ENCODE assay signal across 2 cellular contexts in genomic region chr2:20955277-20956026, GRCh38.
TF ChIP-seq lines count a peak whose summit lies in the region.

No MANE protein-coding gene starts in this region.

TF ChIP-seq in HepG2, 621 proteins besides CTCF, POLR2A, EP300 and RAD21 (continues in another document):
- TF ChIP-seq SMAD1 (CRISPR knock-in tag; IDR thresholded peaks at IDR 0.05; ENCODE audit: borderline replicate concordance, low read depth) (0 out of 2 replicates have a peak, but pooled peaks have one; percentile 80), BRD4 (CRISPR knock-in tag; IDR thresholded peaks at IDR 0.05) (no peak), HNF1A (IDR thresholded peaks at IDR 0.05; ENCODE audit: low read depth) (no peak), HNF1A (CRISPR knock-in tag; IDR thresholded peaks at IDR 0.05; ENCODE audit: borderline replicate concordance) (no peak), ZNF556 (CRISPR knock-in tag; IDR thresholded peaks at IDR 0.05; ENCODE audit: borderline replicate concordance) (no peak), NFYB (CRISPR knock-in tag; IDR thresholded peaks at IDR 0.05) (peak; percentile 71), SALL1 (CRISPR knock-in tag; IDR thresholded peaks at IDR 0.05) (peak; percentile 27; the same call in 1 of the 2 replicates), TBX2 (CRISPR knock-in tag; IDR thresholded peaks at IDR 0.05; ENCODE audit: borderline replicate concordance) (no peak), TCF12 (IDR thresholded peaks at IDR 0.05) (no peak), TCF12 (CRISPR knock-in tag; IDR thresholded peaks at IDR 0.05) (0 out of 2 replicates have a peak, but pooled peaks have one; percentile 35), REST (IDR thresholded peaks at IDR 0.05; ENCODE audit: borderline replicate concordance in 1 of 2, low read depth in 1 of 2, low read length in 2 of 2) (0 out of 4 replicates have a peak, but pooled peaks of 1 of the 2 experiments have one; percentile 3), ZMYM3 (CRISPR knock-in tag; IDR thresholded peaks at IDR 0.05) (no peak), ZMYM4 (CRISPR knock-in tag; IDR thresholded peaks at IDR 0.05) (peak; percentile 61; the same call in 1 of the 2 replicates), SMC3 (IDR thresholded peaks at IDR 0.05; ENCODE audit: low read length) (no peak), PRDM4 (CRISPR knock-in tag; IDR thresholded peaks at IDR 0.05; ENCODE audit: borderline replicate concordance) (no peak)

TF ChIP-seq in H1, 55 proteins besides CTCF, POLR2A, EP300 and RAD21:
- TF ChIP-seq FOSL1 (IDR thresholded peaks at IDR 0.05; ENCODE audit: insufficient read depth, low read depth, low read length) (no peak), SIN3A (conservative IDR thresholded peaks at IDR 0.05 in 1 of 2, IDR thresholded peaks at IDR 0.05 in 1 of 2; ENCODE audit: low read depth in 1 of 2, low read length in 2 of 2) (no peak), BACH1 (IDR thresholded peaks at IDR 0.05; ENCODE audit: low read length) (no peak), GABPA (IDR thresholded peaks at IDR 0.05; ENCODE audit: borderline replicate concordance, insufficient read depth, low read length) (no peak), JUND (IDR thresholded peaks at IDR 0.05; ENCODE audit: low read length) (no peak), SP1 (IDR thresholded peaks at IDR 0.05; ENCODE audit: low read depth, low read length) (no peak), NANOG (IDR thresholded peaks at IDR 0.05; ENCODE audit: insufficient read depth, low read depth, low read length, poor library complexity, severe bottlenecking) (no peak), RFX5 (IDR thresholded peaks at IDR 0.05; ENCODE audit: borderline replicate concordance, low read depth, low read length) (no peak), TAF7 (optimal IDR thresholded peaks at IDR 0.05; ENCODE audit: borderline replicate concordance, low read depth, low read length) (no peak), BRCA1 (IDR thresholded peaks at IDR 0.05; ENCODE audit: low read depth, low read length) (no peak), SP4 (IDR thresholded peaks at IDR 0.05; ENCODE audit: low read length) (no peak), EZH2 (IDR thresholded peaks at IDR 0.05; ENCODE audit: low read depth, low read length, severe bottlenecking) (no peak), HDAC6 (IDR thresholded peaks at IDR 0.05; ENCODE audit: low read depth, low read length) (no peak), TEAD4 (IDR thresholded peaks at IDR 0.05; ENCODE audit: low read depth, low read length) (no peak)
